In genomic region chr1:24417681-24418080, GRCh38 we compare ENCODE assay signal across 10 cellular contexts. TPM values are rescaled to one million over a fixed set of nuclear protein-coding genes. Genes with fewer than 3 reads are reported as not detected.
DNase-seq lines count a peak whose midpoint lies in the region; ATAC-seq and TF ChIP-seq lines count a peak whose summit lies in the region.
"Had no signal": no experiment of that assay in that cellular context is flagged by ENCODE, and none has a peak within 500 bp of the region (broad histone marks: within the 10 kb centered on the region; RNA-seq: fewer than 3 reads in every experiment).

No MANE protein-coding gene starts in this region.

- H3K27ac ChIP-seq in RWPE1 (peak overlapping the region; percentile 86; the same call in 1 of the 2 replicates), smooth muscle cell (ENCODE audit: low read depth) (peak overlapping the region; percentile 94)

- POLR2A ChIA-PET in RWPE1 (lab: Yijun Ruan, JAX; ENCODE audit: low non-redundant PET) = interaction anchor here (0.6 kb wide), 1 partner anchor 219 kb away, joined by 3 read pairs; no protein-coding TSS in a partner anchor

- no peak for TF ChIP-seq CTCF in RWPE1 (conservative IDR thresholded peaks at IDR 0.05; ENCODE audit: low read depth)
- no peak for TF ChIP-seq CTCF in smooth muscle cell (IDR thresholded peaks at IDR 0.05; ENCODE audit: borderline replicate concordance, insufficient read depth, poor library complexity, severe bottlenecking)

- H3K27me3 Mint-ChIP-seq in T-helper 2 cell treated with Interferon-gamma antibody and Interleukin-4, amounts not matched to agents 5 μg/mL and 100 μg/mL, for 36 hours (ENCODE audit: low read depth) = no peaks in the 10 kb centered on the region

- no peaks in the 10 kb centered on the region for H4K20me1 ChIP-seq in smooth muscle cell (ENCODE audit: low read depth)

- H3K4me3 ChIP-seq in endocrine pancreas (ENCODE audit: control insufficient read depth, insufficient read depth, low read length) (peak overlapping the region; percentile 11), smooth muscle cell (peak overlapping the region; percentile 8)

- H3K36me3 ChIP-seq in endocrine pancreas (ENCODE audit: control insufficient read depth, insufficient read depth, low read length) (no peaks in the 10 kb centered on the region), smooth muscle cell (ENCODE audit: low read depth) (no peaks in the 10 kb centered on the region)

- H2AFZ ChIP-seq in smooth muscle cell (ENCODE audit: low read depth) = no peak overlapping the region

- H3K9me3 Mint-ChIP-seq in T-helper 2 cell treated with Interferon-gamma antibody and Interleukin-4, amounts not matched to agents 5 μg/mL and 100 μg/mL, for 36 hours = no peaks in the 10 kb centered on the region

- H3K27ac Mint-ChIP-seq in T-helper 2 cell treated with Interferon-gamma antibody and Interleukin-4, amounts not matched to agents 5 μg/mL and 100 μg/mL, for 36 hours = peak overlapping the region; percentile 67

- H3K4me3 Mint-ChIP-seq in T-helper 2 cell treated with Interferon-gamma antibody and Interleukin-4, amounts not matched to agents 5 μg/mL and 100 μg/mL, for 36 hours = peak overlapping the region; percentile 97

- peak overlapping the region; percentile 72 for H3K4me2 ChIP-seq in smooth muscle cell

- peaks cover 29% of the 10 kb centered on the region for H3K36me3 Mint-ChIP-seq in T-helper 2 cell treated with Interferon-gamma antibody and Interleukin-4, amounts not matched to agents 5 μg/mL and 100 μg/mL, for 36 hours (ENCODE audit: low read depth)

- H3K9ac ChIP-seq in endocrine pancreas (ENCODE audit: control insufficient read depth, insufficient read depth, low read length) = no peak overlapping the region
- peak overlapping the region; percentile 71 for H3K9ac ChIP-seq in smooth muscle cell (ENCODE audit: low read depth)

- ATAC-seq in GM18907 (IDR thresholded peaks at IDR 0.05; ENCODE audit: unreplicated experiment) = no peak

- CTCF ChIA-PET in RWPE1 (lab: Yijun Ruan, JAX) = interaction anchor here (0.6 to 1.7 kb wide), 3 partner anchors 132 to 209 kb away, joined by 3 to 6 read pairs (median 5); no protein-coding TSS in a partner anchor

- H3K4me1 ChIP-seq in endocrine pancreas (ENCODE audit: control insufficient read depth, insufficient read depth, low read length) (peaks cover 13% of the 10 kb centered on the region), smooth muscle cell (ENCODE audit: low read depth) (peaks cover 13% of the 10 kb centered on the region)

- DNase-seq in T-helper 2 cell treated with Interferon-gamma antibody and Interleukin-4, amounts not matched to agents 5 μg/mL and 100 μg/mL, for 36 hours (ENCODE audit: low spot score) = no peak
- DNase-seq in T-helper 2 cell (no peak), RWPE1 (ENCODE audit: low spot score) (peak; percentile 12), smooth muscle cell (lab: John Stamatoyannopoulos, UW; ENCODE audit: unreplicated experiment) (no peak), epidermal melanocyte (ENCODE audit: insufficient read length, low spot score) (no peak), GF-D8 (lab: John Stamatoyannopoulos, UW) (no peak)
- DNase-seq: NCI-H1105, Right ventricle myocardium superior had no signal

- H3K27me3 ChIP-seq in endocrine pancreas (ENCODE audit: control insufficient read depth, insufficient read depth, low read length) = no peaks in the 10 kb centered on the region
- H3K27me3 ChIP-seq in smooth muscle cell (ENCODE audit: low read depth) = no peaks in the 10 kb centered on the region

- H3K4me1 Mint-ChIP-seq in T-helper 2 cell treated with Interferon-gamma antibody and Interleukin-4, amounts not matched to agents 5 μg/mL and 100 μg/mL, for 36 hours (ENCODE audit: low read depth) = peaks cover 44% of the 10 kb centered on the region

- H3K9me3 ChIP-seq in endocrine pancreas (ENCODE audit: control insufficient read depth, low read length) (no peaks in the 10 kb centered on the region), smooth muscle cell (replicated peaks; ENCODE audit: low read depth) (no peaks in the 10 kb centered on the region)

- H3F3A ChIP-seq in smooth muscle cell (ENCODE audit: low read depth) = peaks cover 6% of the 10 kb centered on the region

- no peaks in the 10 kb centered on the region for H3K79me2 ChIP-seq in smooth muscle cell (ENCODE audit: low read depth)

- 34% methylated on average over 1 of the region's 1 CpG for WGBS in smooth muscle cell (ENCODE audit: low lambda C conversion rate)

RNA-seq across cellular contexts. Expression of gene NIPAL3, which starts 2.1 kb away (rescaled TPM):
- 17.2 and 22.5 TPM in 2 replicates for total RNA-seq in smooth muscle cell
- 9.3 and 13.3 TPM in 2 replicates for polyA plus RNA-seq in smooth muscle cell

RNA-seq across cellular contexts. Expression of gene STPG1, which starts 4.1 kb away (rescaled TPM):
- total RNA-seq in smooth muscle cell = 4.2 and 6.8 TPM in 2 replicates
- polyA plus RNA-seq in smooth muscle cell = 4.9 and 7.6 TPM in 2 replicates
